ENCODE assay signal across 8 cellular contexts in the genomic region with DNA sequence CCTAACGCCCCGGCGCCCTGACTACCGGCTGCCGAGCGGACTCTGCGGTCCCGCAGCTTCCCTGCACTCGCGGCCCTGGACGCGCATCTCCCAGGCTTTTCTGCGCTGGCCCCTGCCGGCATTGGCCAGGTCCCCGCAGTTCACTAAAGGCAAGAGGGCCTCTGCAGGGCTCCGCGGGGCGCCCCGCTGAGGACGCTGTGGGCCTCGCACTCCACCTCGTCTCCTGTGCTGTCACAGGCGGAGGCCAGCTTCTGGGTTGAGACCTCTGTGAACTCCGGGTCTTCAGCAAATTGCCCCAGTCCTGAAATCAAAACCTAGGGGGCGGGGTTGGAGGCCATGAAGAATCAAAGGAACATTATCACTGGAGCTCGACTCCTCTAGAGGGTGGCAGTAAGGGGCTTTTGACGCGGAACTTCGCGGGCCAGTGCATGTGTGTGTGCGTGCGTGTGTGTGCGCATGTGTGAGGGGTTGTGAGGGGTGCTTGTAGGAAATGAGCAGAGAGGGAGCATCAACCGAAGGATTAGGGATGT.
A peak's percentile ranks its signal among the peaks of the same experiment; 100 is the strongest.
DNase-seq lines count a peak whose midpoint lies in the region; ATAC-seq lines count a peak whose summit lies in the region.

No MANE protein-coding gene starts in this region.

- peaks cover 12 to 23% (median 21%) of the 10 kb centered on the region in 3 donors for H3K4me1 Mint-ChIP-seq in CD8-positive, alpha-beta memory T cell

- H3K4me3 ChIP-seq in CD8-positive, alpha-beta memory T cell (ENCODE audit: low read length) = peak overlapping the region; percentile 61

- H3K27ac Mint-ChIP-seq in CD8-positive, alpha-beta memory T cell = peak overlapping the region in 7 of 8 donors; percentile 34 to 97 (median 86)

- H3K4me1 ChIP-seq in CD8-positive, alpha-beta memory T cell (ENCODE audit: insufficient read depth, low read length) = peaks cover 6% of the 10 kb centered on the region

- intact Hi-C loops in head of caudate nucleus (cut with DNase I) (no loop called here), posterior vena cava (cut with DNase I) (no loop called here)

- DNase-seq in CD8-positive, alpha-beta memory T cell = peak in 3 of 5 donors; percentile 22 to 50 (median 34)
- DNase-seq in activated T-helper 1 cell treated with Interleukin-2 at 50 U/mL for 16 hours (ENCODE audit: low read depth) = peak; percentile 20
- peak in 41 of 42 donors; percentile 11 to 75 (median 54) for DNase-seq in head of caudate nucleus
- DNase-seq in posterior vena cava (ENCODE audit: low spot score) = peak; percentile 84
- no peak for DNase-seq in NCI-H2081 (lab: John Stamatoyannopoulos, UW)
- DNase-seq in NCI-H1436 treated with DMSO at 0.1 percent for 48 hours (lab: John Stamatoyannopoulos, UW) = no peak

- POLR2A ChIA-PET in CD8-positive, alpha-beta memory T cell (lab: Charles Lee) = no interaction called here

- ATAC-seq in HG02678 (IDR thresholded peaks at IDR 0.05; ENCODE audit: unreplicated experiment) (peak; percentile 36), HG03108 (IDR thresholded peaks at IDR 0.05; ENCODE audit: unreplicated experiment) (no peak)

- H3K27me3 Mint-ChIP-seq in CD8-positive, alpha-beta memory T cell = peaks cover 15 to 53% of the 10 kb centered on the region in 2 donors

- no peaks in the 10 kb centered on the region for H3K9me3 Mint-ChIP-seq in CD8-positive, alpha-beta memory T cell

- H3K36me3 ChIP-seq in CD8-positive, alpha-beta memory T cell (ENCODE audit: insufficient read depth, low read length) = no peaks in the 10 kb centered on the region

- H3K9me3 ChIP-seq in CD8-positive, alpha-beta memory T cell (ENCODE audit: low read length) = no peaks in the 10 kb centered on the region

- no peaks in the 10 kb centered on the region for H3K36me3 Mint-ChIP-seq in CD8-positive, alpha-beta memory T cell

- no peaks in the 10 kb centered on the region for H3K27me3 ChIP-seq in CD8-positive, alpha-beta memory T cell (ENCODE audit: insufficient read depth, low read length, poor library complexity, severe bottlenecking)

- no peak overlapping the region for H3K27ac ChIP-seq in CD8-positive, alpha-beta memory T cell (ENCODE audit: low read depth, low read length)

- CTCF ChIA-PET in CD8-positive, alpha-beta memory T cell (lab: Charles Lee) = interaction anchor here (0.8 to 2.1 kb wide), 5 partner anchors 9 to 128 kb away, joined by 3 to 8 read pairs (median 3); a partner anchor contains a TSS

- H3K4me3 Mint-ChIP-seq in CD8-positive, alpha-beta memory T cell = peak overlapping the region; percentile 85 to 96 (median 93)

Comparison
In these comparisons a context has a peak if more than half of its experiments do, and no peak if none do; other contexts are left out.
1. DNase-seq: peak in CD8-positive, alpha-beta memory T cell (3 of 5), activated T-helper 1 cell treated with Interleukin-2 at 50 U/mL for 16 hours (single experiment), head of caudate nucleus (41 of 42) and posterior vena cava (single experiment); none in NCI-H2081 (0 of 2) and NCI-H1436 treated with DMSO at 0.1 percent for 48 hours (single experiment).